10 cellular contexts compared by ENCODE assay signal in the genomic region with DNA sequence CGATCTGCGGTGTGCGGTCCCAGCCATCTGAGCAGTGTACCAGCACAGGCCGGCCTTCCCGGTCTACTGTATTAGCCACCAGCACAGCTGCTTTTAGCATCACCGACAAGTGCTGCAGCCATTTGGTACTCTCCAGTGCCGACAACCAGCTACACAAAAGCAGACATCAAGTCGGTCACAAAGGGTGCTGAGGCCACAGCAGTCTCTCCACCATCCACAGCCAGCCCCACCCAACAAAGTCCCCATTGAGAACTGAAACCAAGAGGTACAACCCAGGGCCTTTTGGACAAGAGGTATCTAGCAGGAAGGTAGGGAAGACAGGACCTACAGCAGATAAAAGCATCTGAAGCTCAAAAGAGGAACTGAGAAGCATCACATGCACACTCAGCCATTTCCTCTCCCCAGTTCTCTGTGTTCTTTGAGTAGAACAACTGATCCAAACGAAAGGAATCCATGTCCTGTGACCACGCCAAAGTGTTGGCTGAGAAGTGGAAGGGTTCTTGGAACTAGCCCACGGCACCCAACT.
DNase-seq lines count a peak whose midpoint lies in the region; ATAC-seq lines count a peak whose summit lies in the region.
"Had no signal": no experiment of that assay in that cellular context is flagged by ENCODE, and none has a peak within 500 bp of the region (broad histone marks: within the 10 kb centered on the region; RNA-seq: fewer than 3 reads in every experiment).

No MANE protein-coding gene starts in this region.

- ATAC-seq in GM18498 (IDR thresholded peaks at IDR 0.05; ENCODE audit: unreplicated experiment) (peak; percentile 87), GM21423 (IDR thresholded peaks at IDR 0.05; ENCODE audit: unreplicated experiment) (peak; percentile 91), HG03439 (IDR thresholded peaks at IDR 0.05; ENCODE audit: unreplicated experiment) (peak; percentile 64)
- ATAC-seq: right lobe of liver had no signal

- DNase-seq in germinal center (ENCODE audit: low spot score) (peak; percentile 81), NCI-H187 treated with DMSO at 0.1 percent for 48 hours (lab: John Stamatoyannopoulos, UW) (no peak), T1000 (lab: John Stamatoyannopoulos, UW) (no peak), iPS-NIHi7 (ENCODE audit: extremely low spot score) (no peak)
- DNase-seq in effector CD4-positive, alpha-beta T cell: no peak
- DNase-seq: activated T-cell treated with anti-CD3 and anti-CD28 coated beads, Interleukin-2, amount 50 U/mL, for 48 hours had no signal
